In genomic region chr22:45227645-45228400, GRCh38 we compare ENCODE assay signal across 16 cellular contexts. TPM values are rescaled to one million over a fixed set of nuclear protein-coding genes. Genes with fewer than 3 reads are reported as not detected.
DNase-seq lines count a peak whose midpoint lies in the region; ATAC-seq and TF ChIP-seq lines count a peak whose summit lies in the region.
"Had no signal": no experiment of that assay in that cellular context is flagged by ENCODE, and none has a peak within 500 bp of the region (broad histone marks: within the 10 kb centered on the region; RNA-seq: fewer than 3 reads in every experiment).

No MANE protein-coding gene starts in this region.

- no peak overlapping the region for H3K14ac ChIP-seq in neuronal stem cell (ENCODE audit: low read length)

- DNase-seq in Ammon's horn (ENCODE audit: low spot score) (peak; percentile 76), RWPE1 (ENCODE audit: low spot score) (no peak), heart left ventricle (peak in 2 of 5 donors; percentile 53 to 63), neuronal stem cell (ENCODE audit: low spot score) (no peak), left colon (no peak), A172 (ENCODE audit: low spot score) (no peak)
- no peak for DNase-seq in activated naive CD4-positive, alpha-beta T cell treated with anti-CD3 and anti-CD28 coated beads, Interleukin-2, amount 10 ng/mL, durations not matched to agents 7 days and 5 days
- DNase-seq: GOT3; NCI-H2081 treated with DMSO at 0.1 percent for 48 hours; NCI-H774; retina; stimulated activated naive CD4-positive, alpha-beta T cell treated with Interleukin-2 at 50 U/mL for 16 hours; T-helper 2 cell had no signal

- no peak overlapping the region for H2BK5ac ChIP-seq in neuronal stem cell (ENCODE audit: low read length)

- H2BK12ac ChIP-seq in neuronal stem cell (ENCODE audit: low read length): no peak overlapping the region

- no peaks in the 10 kb centered on the region for H3K4me1 Mint-ChIP-seq in activated naive CD4-positive, alpha-beta T cell treated with anti-CD3 and anti-CD28 coated beads, Interleukin-2, amount 10 ng/mL, durations not matched to agents 7 days and 5 days

- H2AFZ ChIP-seq in neuronal stem cell (ENCODE audit: low read length): no peak overlapping the region

- H3K4me3 ChIP-seq in heart left ventricle (no peak overlapping the region), neuronal stem cell (ENCODE audit: low read length in 2 of 2) (no peak overlapping the region)
- H3K4me3 ChIP-seq: adrenal gland had no signal

- CTCF ChIA-PET in RWPE1 (lab: Yijun Ruan, JAX): interaction anchor here (0.7 kb wide), 1 partner anchor 635 kb away, joined by 3 read pairs; no protein-coding TSS in a partner anchor
- CTCF ChIA-PET in activated naive CD4-positive, alpha-beta T cell treated with anti-CD3 and anti-CD28 coated beads, Interleukin-2, amount 10 ng/mL, durations not matched to agents 7 days and 5 days (lab: Charles Lee): no interaction called here

- H3K27ac ChIP-seq in RWPE1: peak overlapping the region; percentile 99
- peak overlapping the region in 2 of 12 donors; percentile 54 to 76 for H3K27ac ChIP-seq in heart left ventricle
- no peak overlapping the region for H3K27ac ChIP-seq in neuronal stem cell (replicated peaks; ENCODE audit: low read length)

- no peaks in the 10 kb centered on the region for H3K36me3 ChIP-seq in heart left ventricle
- peaks cover 0 to 1% of the 10 kb centered on the region in 2 donors for H3K36me3 ChIP-seq in neuronal stem cell (replicated peaks in 1 of 2; ENCODE audit: control insufficient read depth in 2 of 2, insufficient read depth in 2 of 2, low read length in 2 of 2)
- H3K36me3 ChIP-seq: adrenal gland had no signal

- H3K27me3 ChIP-seq in heart left ventricle: no peaks in the 10 kb centered on the region
- no peaks in the 10 kb centered on the region for H3K27me3 ChIP-seq in neuronal stem cell (ENCODE audit: control insufficient read depth in 3 of 3, insufficient read depth in 3 of 3, low read depth in 1 of 3, low read length in 3 of 3)
- H3K27me3 ChIP-seq: adrenal gland had no signal

- POLR2A ChIA-PET in RWPE1 (lab: Yijun Ruan, JAX; ENCODE audit: low non-redundant PET): no interaction called here

- no peak overlapping the region for H4K91ac ChIP-seq in neuronal stem cell (ENCODE audit: low read depth, low read length, poor library complexity)

- no peak for TF ChIP-seq POLR2A in heart left ventricle (IDR thresholded peaks at IDR 0.05)

- no peak overlapping the region for H2BK15ac ChIP-seq in neuronal stem cell (ENCODE audit: low read length)

- WGBS in heart left ventricle, 4 donors: 62 to 78% (median 71%) methylated on average over 13 to 16 of the region's 16 CpGs
- WGBS in neuronal stem cell (ENCODE audit: extremely low coverage in 2 of 2, insufficient read length in 2 of 2, insufficient replicate concordance in 1 of 2), 2 donors: no CpG with 5 or more reads among the region's 16 CpGs

- no peak overlapping the region for H3K4me2 ChIP-seq in neuronal stem cell (ENCODE audit: insufficient read depth, low read length, poor library complexity, severe bottlenecking)

- peaks cover 7% of the 10 kb centered on the region for H3K79me1 ChIP-seq in neuronal stem cell (ENCODE audit: low read depth, low read length)

- no peak overlapping the region for H3K4me3 Mint-ChIP-seq in activated naive CD4-positive, alpha-beta T cell treated with anti-CD3 and anti-CD28 coated beads, Interleukin-2, amount 10 ng/mL, durations not matched to agents 7 days and 5 days

- H3K23ac ChIP-seq in neuronal stem cell (ENCODE audit: low read depth, low read length, poor library complexity): no peak overlapping the region

- no peak overlapping the region for H4K8ac ChIP-seq in neuronal stem cell (ENCODE audit: low read depth, low read length)

- H3K27ac Mint-ChIP-seq in activated naive CD4-positive, alpha-beta T cell treated with anti-CD3 and anti-CD28 coated beads, Interleukin-2, amount 10 ng/mL, durations not matched to agents 7 days and 5 days: no peak overlapping the region

- no peak overlapping the region for H3K9ac ChIP-seq in neuronal stem cell (ENCODE audit: low read depth, low read length, poor library complexity)

- H3K18ac ChIP-seq in neuronal stem cell (ENCODE audit: low read length): peak overlapping the region; percentile 11

- H3K9me3 ChIP-seq in heart left ventricle: no peaks in the 10 kb centered on the region
- no peaks in the 10 kb centered on the region for H3K9me3 ChIP-seq in neuronal stem cell (replicated peaks in 1 of 2; ENCODE audit: control insufficient read depth in 2 of 2, insufficient read depth in 1 of 2, low read depth in 1 of 2, low read length in 2 of 2)
- H3K9me3 ChIP-seq: adrenal gland had no signal

- H3K4me1 ChIP-seq in heart left ventricle (peaks cover 0 to 79% (median 2%) of the 10 kb centered on the region in 12 donors), neuronal stem cell (ENCODE audit: control insufficient read depth in 2 of 2, insufficient read depth in 1 of 2, low read depth in 1 of 2, low read length in 2 of 2) (peaks cover 14 to 26% of the 10 kb centered on the region in 2 donors)

- H3K9me3 Mint-ChIP-seq in activated naive CD4-positive, alpha-beta T cell treated with anti-CD3 and anti-CD28 coated beads, Interleukin-2, amount 10 ng/mL, durations not matched to agents 7 days and 5 days: no peaks in the 10 kb centered on the region

- no peaks in the 10 kb centered on the region for H3K27me3 Mint-ChIP-seq in activated naive CD4-positive, alpha-beta T cell treated with anti-CD3 and anti-CD28 coated beads, Interleukin-2, amount 10 ng/mL, durations not matched to agents 7 days and 5 days

- intact Hi-C loops in heart left ventricle (cut with DNase I): no loop called here
- intact Hi-C loops in left colon (cut with DNase I, micrococcal nuclease): no loop called here

- no peak overlapping the region for H2AK5ac ChIP-seq in neuronal stem cell (ENCODE audit: low read depth, low read length)

- TF ChIP-seq CTCF in RWPE1 (conservative IDR thresholded peaks at IDR 0.05; ENCODE audit: low read depth): no peak
- no peak for TF ChIP-seq CTCF in heart left ventricle (IDR thresholded peaks at IDR 0.05)

- H3K36me3 Mint-ChIP-seq in activated naive CD4-positive, alpha-beta T cell treated with anti-CD3 and anti-CD28 coated beads, Interleukin-2, amount 10 ng/mL, durations not matched to agents 7 days and 5 days: no peaks in the 10 kb centered on the region

- H3K4ac ChIP-seq in neuronal stem cell (ENCODE audit: low read length): no peak overlapping the region

- H2BK120ac ChIP-seq in neuronal stem cell (ENCODE audit: low read depth, low read length): no peak overlapping the region

- peak in 3 of 4 donors; percentile 52 to 61 (median 59) for ATAC-seq in heart left ventricle
- ATAC-seq in HG03354 (IDR thresholded peaks at IDR 0.05; ENCODE audit: poor library complexity, severe bottlenecking, unreplicated experiment): no peak
- no peak for ATAC-seq in left colon

RNA-seq across cellular contexts. Expression of gene KIAA0930, which starts 12.9 kb away (rescaled TPM):
- 10 to 100 TPM; 14.7 to 67.1 (median 18.7) TPM for total RNA-seq in heart left ventricle
- polyA plus RNA-seq in heart left ventricle: 10 to 100 TPM in 1 of 2 donors, 1 to 10 TPM in 1; 8.5 to 25.1 TPM
- 62.1 TPM for polyA plus RNA-seq in neuronal stem cell (2013, experiment 1 of 2)
- polyA plus RNA-seq in neuronal stem cell (2013, experiment 2 of 2): 61.2 TPM
- 10 to 100 TPM; 36.0 to 52.2 TPM for total RNA-seq in left colon
- 83.1 and 92.5 TPM in 2 replicates for total RNA-seq in A172 (2014; rRNA removed; shearing (Covaris generic))

RNA-seq across cellular contexts. Expression of gene UPK3A, which starts 56.9 kb away (rescaled TPM):
- total RNA-seq in heart left ventricle: under 1 TPM in 2 of 9 donors, not detected in 7; 0.34 to 0.45 TPM
- under 1 TPM in 1 of 2 donors, not detected in 1; 0.15 TPM for polyA plus RNA-seq in heart left ventricle
- polyA plus RNA-seq in neuronal stem cell (2013, experiment 1 of 2): 0.20 TPM
- polyA plus RNA-seq in neuronal stem cell (2013, experiment 2 of 2): 0.25 TPM
- under 1 TPM in 1 of 2 donors, not detected in 1; 0.34 TPM for total RNA-seq in left colon
- not detected in 2 replicates for total RNA-seq in A172 (2014; rRNA removed; shearing (Covaris generic))
- total RNA-seq: adrenal gland, dermis microvascular lymphatic vessel endothelial cell had no signal

Comparison
In these comparisons a context has a peak if more than half of its experiments do, and no peak if none do; other contexts are left out.
1. ATAC-seq: peak in heart left ventricle (3 of 4); none in HG03354 (single experiment) and left colon (single experiment).